8 cellular contexts compared by ENCODE assay signal in genomic region chr2:17754773-17755425, GRCh38. TPM values are rescaled to one million over a fixed set of nuclear protein-coding genes. Genes with fewer than 3 reads are reported as not detected.
DNase-seq lines count a peak whose midpoint lies in the region; FAIRE-seq and TF ChIP-seq lines count a peak whose summit lies in the region.

No MANE protein-coding gene starts in this region.

- DNase-seq in GM12864 (ENCODE audit: low read depth): no peak
- DNase-seq in NCI-H446 treated with DMSO at 0.1 percent for 48 hours (lab: John Stamatoyannopoulos, UW): peak; percentile 11
- no peak for DNase-seq in neural crest cell (ENCODE audit: low read depth, low spot score)
- DNase-seq in kidney glomerular epithelial cell (lab: John Stamatoyannopoulos, UW): no peak
- no peak for DNase-seq in NK-92 (lab: John Stamatoyannopoulos, UW; ENCODE audit: unreplicated experiment)
- DNase-seq in D721Med (ENCODE audit: insufficient read length, low spot score): no peak
- DNase-seq in MV-4-11 (lab: John Stamatoyannopoulos, UW): no peak

- H3K4me3 ChIP-seq in GM12864 (ENCODE audit: low read depth, low read length): peak overlapping the region; percentile 64

- H3K27me3 Mint-ChIP-seq in dendritic cell treated with granulocyte-macrophage colony-stimulating factor and Interleukin-4, amounts not matched to agents 40 ng/mL and 50 ng/mL, for 4 days: no peaks in the 10 kb centered on the region
- no peaks in the 10 kb centered on the region for H3K27me3 Mint-ChIP-seq in neural crest cell (ENCODE audit: low read depth)

- intact Hi-C loops in dendritic cell treated with granulocyte-macrophage colony-stimulating factor and Interleukin-4, amounts not matched to agents 40 ng/mL and 50 ng/mL, for 4 days (cut with micrococcal nuclease): loop anchor here (5.0 kb wide), 1 partner anchor 57 kb away; no protein-coding TSS in a partner anchor

- FAIRE-seq in D721Med (lab: Jason Lieb, UNC): no peak

- H3K4me3 Mint-ChIP-seq in dendritic cell treated with granulocyte-macrophage colony-stimulating factor and Interleukin-4, amounts not matched to agents 40 ng/mL and 50 ng/mL, for 4 days: peak overlapping the region; percentile 96
- H3K4me3 Mint-ChIP-seq in neural crest cell: peak overlapping the region; percentile 94

- no peaks in the 10 kb centered on the region for H3K9me3 Mint-ChIP-seq in dendritic cell treated with granulocyte-macrophage colony-stimulating factor and Interleukin-4, amounts not matched to agents 40 ng/mL and 50 ng/mL, for 4 days
- H3K9me3 Mint-ChIP-seq in neural crest cell: no peaks in the 10 kb centered on the region

- H3K27ac Mint-ChIP-seq in dendritic cell treated with granulocyte-macrophage colony-stimulating factor and Interleukin-4, amounts not matched to agents 40 ng/mL and 50 ng/mL, for 4 days: peak overlapping the region; percentile 99
- H3K27ac Mint-ChIP-seq in neural crest cell (ENCODE audit: unreplicated experiment): peak overlapping the region; percentile 98

- peaks cover 31% of the 10 kb centered on the region for H3K4me1 Mint-ChIP-seq in dendritic cell treated with granulocyte-macrophage colony-stimulating factor and Interleukin-4, amounts not matched to agents 40 ng/mL and 50 ng/mL, for 4 days (ENCODE audit: low read depth)
- peaks cover 50% of the 10 kb centered on the region for H3K4me1 Mint-ChIP-seq in neural crest cell

- peaks cover 13% of the 10 kb centered on the region for H3K36me3 Mint-ChIP-seq in dendritic cell treated with granulocyte-macrophage colony-stimulating factor and Interleukin-4, amounts not matched to agents 40 ng/mL and 50 ng/mL, for 4 days (ENCODE audit: low read depth)
- H3K36me3 Mint-ChIP-seq in neural crest cell (ENCODE audit: low read depth): no peaks in the 10 kb centered on the region

- TF ChIP-seq CTCF in GM12864 (IDR thresholded peaks at IDR 0.05; ENCODE audit: low read depth, low read length, missing control alignments) (no peak), neural crest cell (conservative IDR thresholded peaks at IDR 0.05) (no peak), D721Med (IDR thresholded peaks at IDR 0.05; ENCODE audit: insufficient read depth, missing control alignments) (no peak)

RNA-seq across cellular contexts. Expression of gene GEN1, which starts 1.0 kb away (rescaled TPM):
- 29.7 and 31.2 TPM in 2 replicates for total RNA-seq in neural crest cell

RNA-seq across cellular contexts. Expression of gene SMC6, which starts 1.3 kb away (rescaled TPM):
- total RNA-seq in neural crest cell: 33.6 and 38.2 TPM in 2 replicates
